Comparison of ENCODE assay signal across 8 cellular contexts in genomic region chr3:184135911-184136260, GRCh38. TPM values are rescaled to one million over a fixed set of nuclear protein-coding genes. Genes with fewer than 3 reads are reported as not detected.
DNase-seq lines count a peak whose midpoint lies in the region; ATAC-seq and TF ChIP-seq lines count a peak whose summit lies in the region.

No MANE protein-coding gene starts in this region.

- DNase-seq in right atrium auricular region (ENCODE audit: low spot score) (no peak), left cardiac atrium (no peak), brain microvascular endothelial cell (no peak), mesothelial cell of epicardium (ENCODE audit: low spot score in 2 of 2, unreplicated experiment in 2 of 2) (no peak), aorta (no peak), 8988T (no peak), NCI-H1436 (lab: John Stamatoyannopoulos, UW) (no peak)
- no peak for DNase-seq in activated effector memory CD4-positive, alpha-beta T cell treated with anti-CD3 and anti-CD28 coated beads, Interleukin-2, amount 50 U/mL, for 16 hours

- H3K27me3 Mint-ChIP-seq in mesothelial cell of epicardium (ENCODE audit: low read depth) = no peaks in the 10 kb centered on the region

- H3K27me3 ChIP-seq in right atrium auricular region = no peaks in the 10 kb centered on the region
- H3K27me3 ChIP-seq in brain microvascular endothelial cell (replicated peaks) = no peaks in the 10 kb centered on the region
- no peaks in the 10 kb centered on the region for H3K27me3 ChIP-seq in aorta (ENCODE audit: control insufficient read depth in 1 of 2, insufficient read depth in 2 of 2, low read length in 1 of 2)

- H3K36me3 Mint-ChIP-seq in mesothelial cell of epicardium = peaks cover 10% of the 10 kb centered on the region

- peaks cover 34% of the 10 kb centered on the region for H3K4me1 Mint-ChIP-seq in mesothelial cell of epicardium

- H3K4me3 Mint-ChIP-seq in mesothelial cell of epicardium = peak overlapping the region; percentile 96

- peaks cover 32% of the 10 kb centered on the region for H3K36me3 ChIP-seq in right atrium auricular region
- peaks cover 14% of the 10 kb centered on the region for H3K36me3 ChIP-seq in brain microvascular endothelial cell (replicated peaks)
- peaks cover 0 to 3% of the 10 kb centered on the region in 2 donors for H3K36me3 ChIP-seq in aorta (ENCODE audit: control insufficient read depth in 1 of 2, insufficient read depth in 2 of 2, low read length in 1 of 2)

- TF ChIP-seq CTCF in right atrium auricular region (IDR thresholded peaks at IDR 0.05) = no peak
- TF ChIP-seq CTCF in brain microvascular endothelial cell (IDR thresholded peaks at IDR 0.05; ENCODE audit: low read depth, low read length, missing control alignments) = no peak
- no peak for TF ChIP-seq CTCF in mesothelial cell of epicardium (IDR thresholded peaks at IDR 0.05; ENCODE audit: unreplicated experiment)

- peak overlapping the region; percentile 88 to 93 for H3K27ac ChIP-seq in right atrium auricular region
- H3K27ac ChIP-seq in brain microvascular endothelial cell = no peak overlapping the region
- H3K27ac ChIP-seq in aorta (ENCODE audit: low read depth in 1 of 2, low read length in 2 of 2) = peak overlapping the region in 1 of 2 donors; percentile 15

- H3K4me3 ChIP-seq in right atrium auricular region (peak overlapping the region; percentile 87 to 92), brain microvascular endothelial cell (ENCODE audit: low read depth, low read length) (peak overlapping the region; percentile 96), aorta (ENCODE audit: low read length in 2 of 2) (peak overlapping the region; percentile 30 to 75)

- peaks cover 0 to 24% of the 10 kb centered on the region in 2 donors for H3K4me1 ChIP-seq in right atrium auricular region
- H3K4me1 ChIP-seq in aorta (ENCODE audit: control insufficient read depth in 1 of 2, insufficient read depth in 2 of 2, low read length in 2 of 2) = no peaks in the 10 kb centered on the region

- ATAC-seq in left cardiac atrium (no peak), aorta (ENCODE audit: low FRiP score) (no peak)

- H3K9me3 ChIP-seq in right atrium auricular region = no peaks in the 10 kb centered on the region
- H3K9me3 ChIP-seq in aorta (ENCODE audit: control insufficient read depth, low read length) = no peaks in the 10 kb centered on the region

- no peaks in the 10 kb centered on the region for H3K9me3 Mint-ChIP-seq in mesothelial cell of epicardium

- in situ Hi-C loops in brain microvascular endothelial cell (cut with HindIII; ENCODE audit: low pct_ligation_motif_present, low sequenced_read_pairs) = no loop called here

- intact Hi-C loops in left cardiac atrium (cut with DNase I) = loop anchor here in 1 of 2 donors (2.0 kb wide), 1 partner anchor 119 kb away; the partner anchor contains the start of gene ABCC5
- intact Hi-C loops in aorta (cut with DNase I) = loop anchor here (2.0 to 10.0 kb wide), 4 partner anchors 49 to 121 kb away; partner anchors contain the start of genes ABCC5 (in 1 of the 2), ABCF3 (in 1 of the 2), ALG3 (in 1 of the 2) and EEF1AKMT4 (in 1 of the 2)

- WGBS in aorta, 2 donors = 1% methylated on average over 9 of the region's 9 CpGs

- H3K27ac Mint-ChIP-seq in mesothelial cell of epicardium = peak overlapping the region; percentile 96

RNA-seq across cellular contexts. Expression of gene EIF2B5, which starts 0.7 kb away (rescaled TPM):
- total RNA-seq in right atrium auricular region = 10 to 100 TPM; 19.6 to 24.3 TPM
- total RNA-seq in left cardiac atrium = 10 to 100 TPM; 29.1 to 30.5 TPM
- 38.2 to 42.2 TPM (median 39.0 TPM) in 3 replicates for total RNA-seq in mesothelial cell of epicardium
- total RNA-seq in aorta = 10 to 100 TPM; 32.2 to 32.9 TPM
- polyA plus RNA-seq in aorta = 10 to 100 TPM; 24.3 to 53.1 TPM

RNA-seq across cellular contexts. Expression of gene DVL3, which starts 19.3 kb away (rescaled TPM):
- total RNA-seq in right atrium auricular region = 10 to 100 TPM; 43.5 to 66.1 TPM
- total RNA-seq in left cardiac atrium = 10 to 100 TPM; 42.6 to 66.2 TPM
- 158 to 162 TPM (median 159 TPM) in 3 replicates for total RNA-seq in mesothelial cell of epicardium
- total RNA-seq in aorta = 10 to 100 TPM; 66.7 to 77.1 TPM
- 10 to 100 TPM; 13.5 to 55.6 TPM for polyA plus RNA-seq in aorta

RNA-seq across cellular contexts. Expression of gene AP2M1, which starts 38.8 kb away (rescaled TPM):
- total RNA-seq in right atrium auricular region (100 to 1,000 TPM; 183 to 235 TPM), left cardiac atrium (100 to 1,000 TPM; 278 to 314 TPM), mesothelial cell of epicardium (247 to 261 TPM (median 254 TPM) in 3 replicates), aorta (100 to 1,000 TPM; 249 to 250 TPM)
- polyA plus RNA-seq in aorta = 100 to 1,000 TPM; 234 to 237 TPM

RNA-seq across cellular contexts. Expression of gene HTR3E, which starts 39.0 kb away (rescaled TPM):
- total RNA-seq in right atrium auricular region (not detected), left cardiac atrium (not detected), mesothelial cell of epicardium (not detected in 3 replicates), aorta (not detected)
- polyA plus RNA-seq in aorta = not detected

RNA-seq across cellular contexts. Expression of gene ABCF3, which starts 50.1 kb away (rescaled TPM):
- total RNA-seq in right atrium auricular region (10 to 100 TPM; 42.8 to 47.9 TPM), left cardiac atrium (10 to 100 TPM; 54.4 to 78.2 TPM), mesothelial cell of epicardium (65.7 to 67.9 TPM (median 67.8 TPM) in 3 replicates), aorta (10 to 100 TPM; 44.1 to 57.1 TPM)
- polyA plus RNA-seq in aorta = 10 to 100 TPM; 30.1 to 75.6 TPM
